In genomic region chr2:154462634-154463033, GRCh38 we compare ENCODE assay signal across 1 cellular context.
TF ChIP-seq lines count a peak whose summit lies in the region.

No MANE protein-coding gene starts in this region.

TF ChIP-seq in HepG2, 621 proteins besides CTCF, POLR2A, EP300 and RAD21 (continued from another document):
- TF ChIP-seq ATF5 (CRISPR knock-in tag; IDR thresholded peaks at IDR 0.05; ENCODE audit: low read depth), result no peak
- no peak for TF ChIP-seq EED (CRISPR knock-in tag; IDR thresholded peaks at IDR 0.05)
- TF ChIP-seq ZFX (CRISPR knock-in tag; IDR thresholded peaks at IDR 0.05; ENCODE audit: low read depth), result no peak
- no peak for TF ChIP-seq ZNF276 (CRISPR knock-in tag; IDR thresholded peaks at IDR 0.05; ENCODE audit: low read depth)
- TF ChIP-seq PHB2 (IDR thresholded peaks at IDR 0.05; ENCODE audit: partially characterized antibody), result no peak
- no peak for TF ChIP-seq IRF9 (CRISPR knock-in tag; IDR thresholded peaks at IDR 0.05; ENCODE audit: borderline replicate concordance)
- TF ChIP-seq NFIB (CRISPR knock-in tag; IDR thresholded peaks at IDR 0.05; ENCODE audit: borderline replicate concordance), result no peak
- no peak for TF ChIP-seq KAT7 (CRISPR knock-in tag; IDR thresholded peaks at IDR 0.05; ENCODE audit: borderline replicate concordance)
- no peak for TF ChIP-seq ELF1 (CRISPR knock-in tag; IDR thresholded peaks at IDR 0.05)
- TF ChIP-seq TERF1 (CRISPR knock-in tag; IDR thresholded peaks at IDR 0.05), result no peak
- no peak for TF ChIP-seq ZNF639 (CRISPR knock-in tag; conservative IDR thresholded peaks at IDR 0.05)
- no peak for TF ChIP-seq ZNF564 (CRISPR knock-in tag; IDR thresholded peaks at IDR 0.05)
- no peak for TF ChIP-seq TBX3 (IDR thresholded peaks at IDR 0.05; ENCODE audit: borderline replicate concordance)
- no peak for TF ChIP-seq E2F2 (CRISPR knock-in tag; IDR thresholded peaks at IDR 0.05; ENCODE audit: borderline replicate concordance)
- TF ChIP-seq ZNF781 (CRISPR knock-in tag; IDR thresholded peaks at IDR 0.05; ENCODE audit: borderline replicate concordance, not compliant biosample characterization), result no peak
- TF ChIP-seq TARDBP (CRISPR knock-in tag; IDR thresholded peaks at IDR 0.05), result 0 out of 2 replicates have a peak, but pooled peaks have one; percentile 32
- no peak for TF ChIP-seq ZC3H4 (CRISPR knock-in tag; IDR thresholded peaks at IDR 0.05; ENCODE audit: borderline replicate concordance)
- TF ChIP-seq MAFK (conservative IDR thresholded peaks at IDR 0.05 in 1 of 2, IDR thresholded peaks at IDR 0.05 in 1 of 2; ENCODE audit: low read length in 2 of 2), result 0 out of 4 replicates have a peak, but pooled peaks of 1 of the 2 experiments have one; percentile 14
- TF ChIP-seq MIER3 (CRISPR knock-in tag; IDR thresholded peaks at IDR 0.05; ENCODE audit: borderline replicate concordance), result peak; percentile 51; the same call in 1 of the 2 replicates
- TF ChIP-seq STAT5B (CRISPR knock-in tag; IDR thresholded peaks at IDR 0.05), result no peak
- no peak for TF ChIP-seq HOXA9 (CRISPR knock-in tag; IDR thresholded peaks at IDR 0.05; ENCODE audit: borderline replicate concordance)
- TF ChIP-seq XRCC5 (optimal IDR thresholded peaks at IDR 0.05; ENCODE audit: low read length), result no peak
- no peak for TF ChIP-seq ZNF790 (CRISPR knock-in tag; IDR thresholded peaks at IDR 0.05; ENCODE audit: borderline replicate concordance)
- no peak for TF ChIP-seq LBX2 (CRISPR knock-in tag; IDR thresholded peaks at IDR 0.05; ENCODE audit: borderline replicate concordance)
- TF ChIP-seq ETV5 (CRISPR knock-in tag; IDR thresholded peaks at IDR 0.05; ENCODE audit: borderline replicate concordance), result no peak
- no peak for TF ChIP-seq IKZF5 (CRISPR knock-in tag; IDR thresholded peaks at IDR 0.05)
- no peak for TF ChIP-seq CENPT (CRISPR knock-in tag; IDR thresholded peaks at IDR 0.05; ENCODE audit: low read depth)
- TF ChIP-seq HNF1B (CRISPR knock-in tag; IDR thresholded peaks at IDR 0.05), result no peak
